Comparison of ENCODE assay signal across 24 cellular contexts in genomic region chr12:131728720-131729119, GRCh38.
"Had no signal": no experiment of that assay in that cellular context is flagged by ENCODE, and none has a peak within 500 bp of the region (broad histone marks: within the 10 kb centered on the region; RNA-seq: fewer than 3 reads in every experiment).

No MANE protein-coding gene starts in this region.

- H3K27me3 ChIP-seq: left lung, ovary, spleen, suprapubic skin, transverse colon, upper lobe of right lung, uterus had no signal

- FAIRE-seq: frontal cortex, kidney had no signal

- DNase-seq: cortex of kidney; effector memory CD8-positive, alpha-beta T cell; hypothalamus; kidney; left cardiac atrium; left lung; mesenchymal stem cell; midbrain; naive thymus-derived CD4-positive, alpha-beta T cell; occipital lobe; ovary; posterior cingulate gyrus; right cardiac atrium; spleen; stimulated activated naive CD4-positive, alpha-beta T cell; stimulated activated naive CD8-positive, alpha-beta T cell treated with anti-CD3 and anti-CD28 coated beads, Interleukin-15, amount 100 ng/mL, for 72 hours; transverse colon; upper lobe of right lung; uterus had no signal

- H3K27me3 Mint-ChIP-seq: effector memory CD8-positive, alpha-beta T cell; naive thymus-derived CD4-positive, alpha-beta T cell; stimulated activated naive CD8-positive, alpha-beta T cell treated with anti-CD3 and anti-CD28 coated beads, Interleukin-15, amount 100 ng/mL, for 72 hours had no signal

- H3K9me3 ChIP-seq: left lung, ovary, psoas muscle, spleen, suprapubic skin, transverse colon, upper lobe of right lung, uterus had no signal

- H3K4me3 ChIP-seq: left lung, ovary, psoas muscle, skin epidermis, spleen, suprapubic skin, transverse colon, upper lobe of right lung, uterus had no signal

- H3K4me1 Mint-ChIP-seq: nephron had no signal

- ATAC-seq: effector memory CD8-positive, alpha-beta T cell; left lung; naive thymus-derived CD4-positive, alpha-beta T cell; psoas muscle; right cardiac atrium; stimulated activated naive CD8-positive, alpha-beta T cell treated with anti-CD3 and anti-CD28 coated beads, Interleukin-15, amount 100 ng/mL, for 72 hours; upper lobe of right lung had no signal

- H3K4me3 Mint-ChIP-seq: effector memory CD8-positive, alpha-beta T cell; naive thymus-derived CD4-positive, alpha-beta T cell; nephron; stimulated activated naive CD8-positive, alpha-beta T cell treated with anti-CD3 and anti-CD28 coated beads, Interleukin-15, amount 100 ng/mL, for 72 hours had no signal

- H3K27ac ChIP-seq: left lung, ovary, psoas muscle, skin epidermis, spleen, suprapubic skin, transverse colon, upper lobe of right lung, uterus had no signal

- H3K4me1 ChIP-seq: left lung, suprapubic skin, transverse colon, upper lobe of right lung, uterus had no signal

- H3K36me3 ChIP-seq: ovary, uterus had no signal

- H3K9me3 Mint-ChIP-seq: effector memory CD8-positive, alpha-beta T cell; naive thymus-derived CD4-positive, alpha-beta T cell; nephron; stimulated activated naive CD8-positive, alpha-beta T cell treated with anti-CD3 and anti-CD28 coated beads, Interleukin-15, amount 100 ng/mL, for 72 hours had no signal
